27 cellular contexts compared by ENCODE assay signal in genomic region chr2:39640107-39640506, GRCh38. TPM values are rescaled to one million over a fixed set of nuclear protein-coding genes. Genes with fewer than 3 reads are reported as not detected.
DNase-seq lines count a peak whose midpoint lies in the region; ATAC-seq, FAIRE-seq and TF ChIP-seq lines count a peak whose summit lies in the region.
"Had no signal": no experiment of that assay in that cellular context is flagged by ENCODE, and none has a peak within 500 bp of the region (broad histone marks: within the 10 kb centered on the region; RNA-seq: fewer than 3 reads in every experiment).

No MANE protein-coding gene starts in this region.

- DNase-seq in NCI-H446 (lab: John Stamatoyannopoulos, UW) = peak; percentile 76 to 94
- peak; percentile 91 for DNase-seq in cerebellum (ENCODE audit: low spot score)
- DNase-seq in hypothalamus (lab: John Stamatoyannopoulos, UW) = peak in 34 of 51 donors; percentile 1 to 76 (median 29)
- DNase-seq in gastrocnemius medialis = peak; percentile 38 to 77
- no peak for DNase-seq in upper lobe of right lung
- DNase-seq in frontal cortex (ENCODE audit: low spot score in 2 of 2) = no peak
- DNase-seq: activated CD4-positive, alpha-beta T cell treated with anti-CD3 and anti-CD28 coated beads, Interleukin-2, amount 10 ng/mL, durations not matched to agents 24 days and 14 days; activated gamma-delta T cell; activated naive CD8-positive, alpha-beta T cell treated with anti-CD3 and anti-CD28 coated beads, Interleukin-2, amount 10 ng/mL, durations not matched to agents 7 days and 5 days; activated T-cell treated with anti-CD3 and anti-CD28 coated beads, Interleukin-2, amount 50 U/mL, for 1 hour; CD4-positive, alpha-beta T cell; glutamatergic neuron; GOT3; kidney glomerular epithelial cell; mesenchymal stem cell; NCI-H1048; NCI-H1694 treated with DMSO at 0.1 percent for 48 hours; NCI-H524 treated with DMSO at 0.1 percent for 48 hours; SHP77 treated with DMSO at 0.1 percent for 48 hours; spleen; SW 1271; T1000; upper lobe of left lung had no signal

- ATAC-seq in gastrocnemius medialis (peak; percentile 83 to 98), HG02852 (IDR thresholded peaks at IDR 0.05; ENCODE audit: unreplicated experiment) (no peak), upper lobe of right lung (no peak)

- peak overlapping the region; percentile 45 to 58 (median 50) for H3K27ac ChIP-seq in gastrocnemius medialis
- no peak overlapping the region for H3K27ac ChIP-seq in upper lobe of right lung
- H3K27ac ChIP-seq: neutrophil, spleen, upper lobe of left lung had no signal

- no peak for TF ChIP-seq CTCF in gastrocnemius medialis (IDR thresholded peaks at IDR 0.05 in 4 of 5, conservative IDR thresholded peaks at IDR 0.05 in 1 of 5)
- TF ChIP-seq CTCF in upper lobe of right lung (IDR thresholded peaks at IDR 0.05) = no peak

- peaks cover 15 to 18% of the 10 kb centered on the region in 2 donors for H3K4me1 ChIP-seq in gastrocnemius medialis
- H3K4me1 ChIP-seq in upper lobe of right lung = no peaks in the 10 kb centered on the region
- H3K4me1 ChIP-seq: spleen had no signal

- H3K9me3 ChIP-seq in gastrocnemius medialis = no peaks in the 10 kb centered on the region
- no peaks in the 10 kb centered on the region for H3K9me3 ChIP-seq in upper lobe of right lung
- H3K9me3 ChIP-seq: neutrophil, spleen, upper lobe of left lung had no signal

- intact Hi-C loops in gastrocnemius medialis (cut with DNase I; ENCODE audit: low total_unique reads) (loop anchor here (5.0 kb wide), 1 partner anchor 57 kb away; no protein-coding TSS in a partner anchor), upper lobe of right lung (cut with DNase I) (no loop called here)

- no peak for FAIRE-seq in frontal cortex (lab: Jason Lieb, UNC)
- FAIRE-seq: endothelial cell of umbilical vein had no signal

- H3K4me3 ChIP-seq in gastrocnemius medialis (no peak overlapping the region), upper lobe of right lung (no peak overlapping the region)
- H3K4me3 ChIP-seq: spleen, upper lobe of left lung had no signal

- no peak for TF ChIP-seq POLR2A in gastrocnemius medialis (IDR thresholded peaks at IDR 0.05)

- in situ Hi-C loops in gastrocnemius medialis (cut with MboI; ENCODE audit: low sequenced_read_pairs in 4 of 4) = no loop called here

- H3K27me3 ChIP-seq in gastrocnemius medialis = no peaks in the 10 kb centered on the region
- H3K27me3 ChIP-seq in upper lobe of right lung = no peaks in the 10 kb centered on the region
- H3K27me3 ChIP-seq: neutrophil, spleen, upper lobe of left lung had no signal

- H3K36me3 ChIP-seq in gastrocnemius medialis = no peaks in the 10 kb centered on the region
- H3K36me3 ChIP-seq in upper lobe of right lung = no peaks in the 10 kb centered on the region
- H3K36me3 ChIP-seq: neutrophil, spleen, upper lobe of left lung had no signal

RNA-seq across cellular contexts. Expression of gene TMEM178A, which starts 25.6 kb away (rescaled TPM):
- total RNA-seq in cerebellum (26.8 TPM), gastrocnemius medialis (under 1 TPM in 1 of 4 donors, not detected in 3; 0.42 TPM), upper lobe of right lung (9.5 TPM), frontal cortex (26.9 TPM)
- total RNA-seq: activated CD4-positive, alpha-beta T cell treated with anti-CD3 and anti-CD28 coated beads, Interleukin-2, amount 10 ng/mL, durations not matched to agents 24 days and 14 days; activated CD8-positive, alpha-beta memory T cell treated with anti-CD3 and anti-CD28 coated beads for 36 hours had no signal

Comparison
In these comparisons a context has a peak if more than half of its experiments do, and no peak if none do; other contexts are left out.
1. DNase-seq: peak in NCI-H446 (2 of 2), cerebellum (single experiment), hypothalamus (34 of 51) and gastrocnemius medialis (2 of 2); none in upper lobe of right lung (single experiment) and frontal cortex (0 of 2).
2. ATAC-seq: peak in gastrocnemius medialis (2 of 2); none in HG02852 (single experiment) and upper lobe of right lung (single experiment).